Comparison of ENCODE assay signal across 26 cellular contexts in the genomic region with DNA sequence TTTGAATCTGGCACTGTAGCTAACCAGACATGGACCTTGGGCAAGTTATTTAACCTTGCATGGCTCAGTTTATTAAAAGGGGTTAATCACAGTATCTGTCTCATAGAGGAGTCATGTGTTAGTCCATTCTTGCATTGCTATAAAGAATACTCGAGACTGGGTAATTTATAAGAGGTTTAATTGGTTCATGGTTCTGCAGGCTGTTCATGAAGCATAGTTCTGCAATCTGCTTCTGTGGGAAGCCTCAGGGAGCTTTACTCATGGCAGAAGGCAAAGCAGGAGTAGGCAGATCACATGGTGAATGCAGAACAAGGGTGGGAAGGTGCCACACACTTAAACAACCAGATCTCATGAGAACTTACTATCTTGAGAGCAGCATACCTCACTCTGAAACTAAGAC. TPM values are rescaled to one million over a fixed set of nuclear protein-coding genes. Genes with fewer than 3 reads are reported as not detected.
"Had no signal": no experiment of that assay in that cellular context is flagged by ENCODE, and none has a peak within 500 bp of the region (broad histone marks: within the 10 kb centered on the region; RNA-seq: fewer than 3 reads in every experiment).

No MANE protein-coding gene starts in this region.

- H3K4me3 ChIP-seq: cardiac muscle cell, MG63, Peyer's patch, SJCRH30 had no signal

- H3K4me1 ChIP-seq: Peyer's patch, SJCRH30 had no signal

- H3K9me3 ChIP-seq: MG63, Peyer's patch, SJCRH30, SK-N-SH had no signal

- H3K36me3 ChIP-seq: brain microvascular endothelial cell, cardiac muscle cell, MG63, Peyer's patch, SJCRH30, WERI-Rb-1 had no signal

- H3K4me2 ChIP-seq: SK-N-SH had no signal

- H3K27me3 ChIP-seq: brain microvascular endothelial cell, cardiac muscle cell, MG63, Peyer's patch, SJCRH30 had no signal

- H3K27ac ChIP-seq: brain microvascular endothelial cell, cardiac muscle cell, Peyer's patch, RWPE1, SJCRH30, WERI-Rb-1 had no signal

- ATAC-seq: activated CD4-positive, alpha-beta T cell treated with anti-CD3 and anti-CD28 coated beads for 36 hours; activated T-helper 17 cell treated with anti-CD3 and anti-CD28 coated beads, Interleukin-2, amount 50 U/mL, for 72 hours had no signal

- DNase-seq: activated CD4-positive, alpha-beta memory T cell treated with anti-CD3 and anti-CD28 coated beads, Interleukin-2, amount 10 ng/mL, durations not matched to agents 7 days and 5 days; activated CD4-positive, alpha-beta T cell treated with anti-CD3 and anti-CD28 coated beads for 36 hours; activated CD4-positive, alpha-beta T cell treated with anti-CD3 and anti-CD28 coated beads, Interleukin-2, amount 50 U/mL, for 1 hour; activated gamma-delta T cell; activated naive CD4-positive, alpha-beta T cell treated with anti-CD3 and anti-CD28 coated beads for 36 hours; activated T-cell treated with anti-CD3 and anti-CD28 coated beads for 4 hours; activated T-cell treated with anti-CD3 and anti-CD28 coated beads, Interleukin-2, amount 50 U/mL, for 48 hours; brain microvascular endothelial cell; MG63; NCI-H1105; NCI-H1436; NCI-H187; NCI-H2081; NCI-H510A treated with DMSO at 0.1 percent for 48 hours; NCI-H69; Peyer's patch; Right ventricle myocardium superior; SJCRH30; SK-N-SH; T-helper 1 cell; WERI-Rb-1 had no signal

- H3K9ac ChIP-seq: SK-N-SH had no signal

RNA-seq across cellular contexts. Expression of a gene that starts 42.3 kb away (rescaled TPM):
- total RNA-seq: activated CD4-positive, alpha-beta memory T cell treated with anti-CD3 and anti-CD28 coated beads, Interleukin-2, amount 10 ng/mL, durations not matched to agents 7 days and 5 days; activated CD8-positive, alpha-beta memory T cell treated with anti-CD3 and anti-CD28 coated beads for 36 hours; activated naive CD4-positive, alpha-beta T cell treated with anti-CD3 and anti-CD28 coated beads for 36 hours; SJCRH30; T-helper 2 cell treated with Interferon-gamma antibody and Interleukin-4, amounts not matched to agents 100 ng/mL and 5 ng/mL, for 36 hours had no signal
